In the genomic region with DNA sequence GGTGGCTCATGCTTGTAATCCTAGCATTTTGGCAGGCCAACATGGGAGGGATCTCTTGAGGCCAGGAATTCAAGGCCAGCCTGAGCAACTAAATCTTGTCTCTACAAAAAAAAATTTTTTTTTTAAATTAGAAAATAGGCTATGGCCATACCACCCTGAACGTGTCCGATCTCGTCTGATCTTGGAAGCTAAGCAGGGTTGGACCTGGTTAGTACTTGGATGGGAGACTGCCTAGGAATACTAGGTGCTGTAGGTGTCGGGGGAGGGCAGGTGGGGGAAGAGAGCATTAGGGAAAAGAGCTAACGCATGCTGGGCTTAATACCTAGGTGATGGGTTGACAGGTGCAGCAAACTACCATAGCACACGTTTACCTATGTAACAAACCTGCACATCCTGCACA, we compare ENCODE assay signal across 2 cellular contexts.
TF ChIP-seq lines count a peak whose summit lies in the region.

No MANE protein-coding gene starts in this region.

TF ChIP-seq in HepG2, 621 proteins besides CTCF, POLR2A, EP300 and RAD21:
- TF ChIP-seq, protein P1, sequence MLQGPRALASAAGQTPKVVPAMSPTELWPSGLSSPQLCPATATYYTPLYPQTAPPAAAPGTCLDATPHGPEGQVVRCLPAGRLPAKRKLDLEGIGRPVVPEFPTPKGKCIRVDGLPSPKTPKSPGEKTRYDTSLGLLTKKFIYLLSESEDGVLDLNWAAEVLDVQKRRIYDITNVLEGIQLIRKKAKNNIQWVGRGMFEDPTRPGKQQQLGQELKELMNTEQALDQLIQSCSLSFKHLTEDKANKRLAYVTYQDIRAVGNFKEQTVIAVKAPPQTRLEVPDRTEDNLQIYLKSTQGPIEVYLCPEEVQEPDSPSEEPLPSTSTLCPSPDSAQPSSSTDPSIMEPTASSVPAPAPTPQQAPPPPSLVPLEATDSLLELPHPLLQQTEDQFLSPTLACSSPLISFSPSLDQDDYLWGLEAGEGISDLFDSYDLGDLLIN (CRISPR knock-in tag; IDR thresholded peaks at IDR 0.05; ENCODE audit: borderline replicate concordance), result no peak
- TF ChIP-seq TMF1 (CRISPR knock-in tag; IDR thresholded peaks at IDR 0.05; ENCODE audit: low read depth) (no peak), MED8 (CRISPR knock-in tag; IDR thresholded peaks at IDR 0.05; ENCODE audit: insufficient replicate concordance) (no peak), GTF3A (CRISPR knock-in tag; conservative IDR thresholded peaks at IDR 0.05) (peak; percentile 100)

TF ChIP-seq in K562, 482 proteins besides CTCF, POLR2A, EP300 and RAD21:
- TF ChIP-seq, protein P2, sequence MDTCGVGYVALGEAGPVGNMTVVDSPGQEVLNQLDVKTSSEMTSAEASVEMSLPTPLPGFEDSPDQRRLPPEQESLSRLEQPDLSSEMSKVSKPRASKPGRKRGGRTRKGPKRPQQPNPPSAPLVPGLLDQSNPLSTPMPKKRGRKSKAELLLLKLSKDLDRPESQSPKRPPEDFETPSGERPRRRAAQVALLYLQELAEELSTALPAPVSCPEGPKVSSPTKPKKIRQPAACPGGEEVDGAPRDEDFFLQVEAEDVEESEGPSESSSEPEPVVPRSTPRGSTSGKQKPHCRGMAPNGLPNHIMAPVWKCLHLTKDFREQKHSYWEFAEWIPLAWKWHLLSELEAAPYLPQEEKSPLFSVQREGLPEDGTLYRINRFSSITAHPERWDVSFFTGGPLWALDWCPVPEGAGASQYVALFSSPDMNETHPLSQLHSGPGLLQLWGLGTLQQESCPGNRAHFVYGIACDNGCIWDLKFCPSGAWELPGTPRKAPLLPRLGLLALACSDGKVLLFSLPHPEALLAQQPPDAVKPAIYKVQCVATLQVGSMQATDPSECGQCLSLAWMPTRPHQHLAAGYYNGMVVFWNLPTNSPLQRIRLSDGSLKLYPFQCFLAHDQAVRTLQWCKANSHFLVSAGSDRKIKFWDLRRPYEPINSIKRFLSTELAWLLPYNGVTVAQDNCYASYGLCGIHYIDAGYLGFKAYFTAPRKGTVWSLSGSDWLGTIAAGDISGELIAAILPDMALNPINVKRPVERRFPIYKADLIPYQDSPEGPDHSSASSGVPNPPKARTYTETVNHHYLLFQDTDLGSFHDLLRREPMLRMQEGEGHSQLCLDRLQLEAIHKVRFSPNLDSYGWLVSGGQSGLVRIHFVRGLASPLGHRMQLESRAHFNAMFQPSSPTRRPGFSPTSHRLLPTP (IDR thresholded peaks at IDR 0.05; ENCODE audit: borderline replicate concordance, extremely low read depth, insufficient read length), result peak; percentile 68
- TF ChIP-seq LARP7 (IDR thresholded peaks at IDR 0.05), result no peak
